In genomic region chrX:134460861-134461218, GRCh38 we compare ENCODE assay signal across 8 cellular contexts. TPM values are rescaled to one million over a fixed set of nuclear protein-coding genes. Genes with fewer than 3 reads are reported as not detected.
DNase-seq lines count a peak whose midpoint lies in the region; TF ChIP-seq lines count a peak whose summit lies in the region.

No MANE protein-coding gene starts in this region.

- intact Hi-C loops in activated CD4-positive, alpha-beta T cell treated with anti-CD3 and anti-CD28 coated beads, Interleukin-2, amount 10 ng/mL, durations not matched to agents 24 days and 14 days (cut with micrococcal nuclease): loop anchor here (5.0 kb wide), 1 partner anchor 289 kb away; no protein-coding TSS in a partner anchor

- no peak overlapping the region for H3K23ac ChIP-seq in mesenchymal stem cell (ENCODE audit: low read length in 2 of 2)

- peaks cover 6% of the 10 kb centered on the region for H3K36me3 Mint-ChIP-seq in activated CD4-positive, alpha-beta T cell treated with anti-CD3 and anti-CD28 coated beads, Interleukin-2, amount 10 ng/mL, durations not matched to agents 24 days and 14 days (ENCODE audit: low read depth)

- 0% methylated on average over 6 of the region's 9 CpGs for WGBS in mesenchymal stem cell

- no peak for DNase-seq in activated CD4-positive, alpha-beta T cell treated with anti-CD3 and anti-CD28 coated beads, Interleukin-2, amount 10 ng/mL, durations not matched to agents 24 days and 14 days
- no peak for DNase-seq in activated CD4-positive, alpha-beta T cell treated with anti-CD3 and anti-CD28 coated beads for 1 hour
- DNase-seq in LNCaP clone FGC (ENCODE audit: low read depth): no peak
- no peak for DNase-seq in brain microvascular endothelial cell
- DNase-seq in mesenchymal stem cell: peak; percentile 12
- no peak for DNase-seq in NCI-H345 treated with DMSO at 0.1 percent for 48 hours (lab: John Stamatoyannopoulos, UW; ENCODE audit: unreplicated experiment)
- no peak for DNase-seq in NCI-H774 (lab: John Stamatoyannopoulos, UW)
- no peak for DNase-seq in epidermal melanocyte (ENCODE audit: insufficient read length, low spot score)

- H4K91ac ChIP-seq in mesenchymal stem cell (ENCODE audit: low read length): no peak overlapping the region

- no peaks in the 10 kb centered on the region for H3K4me1 ChIP-seq in mesenchymal stem cell (ENCODE audit: control insufficient read depth, insufficient read depth, low read depth, low read length)

- H3K4me1 Mint-ChIP-seq in activated CD4-positive, alpha-beta T cell treated with anti-CD3 and anti-CD28 coated beads, Interleukin-2, amount 10 ng/mL, durations not matched to agents 24 days and 14 days: peaks cover 9% of the 10 kb centered on the region

- no peak overlapping the region for H3K14ac ChIP-seq in mesenchymal stem cell (ENCODE audit: low read length in 2 of 2)

- no peaks in the 10 kb centered on the region for H3K36me3 ChIP-seq in brain microvascular endothelial cell (replicated peaks)
- no peaks in the 10 kb centered on the region for H3K36me3 ChIP-seq in mesenchymal stem cell (ENCODE audit: control insufficient read depth in 1 of 2, insufficient read depth in 2 of 2, low read depth in 1 of 2, low read length in 2 of 2)

- peak overlapping the region; percentile 59 for H3K4me3 ChIP-seq in LNCaP clone FGC (ENCODE audit: low read depth, low read length)
- H3K4me3 ChIP-seq in brain microvascular endothelial cell (ENCODE audit: low read depth, low read length): peak overlapping the region; percentile 65
- peak overlapping the region; percentile 76 to 79 for H3K4me3 ChIP-seq in mesenchymal stem cell (ENCODE audit: insufficient read depth in 1 of 2, low read depth in 1 of 2, low read length in 2 of 2)

- H3K4ac ChIP-seq in mesenchymal stem cell (ENCODE audit: low read depth in 1 of 2, low read length in 2 of 2): no peak overlapping the region

- no peak overlapping the region for H2AK5ac ChIP-seq in mesenchymal stem cell (ENCODE audit: low read length, severe bottlenecking)

- peak overlapping the region; percentile 79 for H3K9ac ChIP-seq in mesenchymal stem cell (ENCODE audit: low read length)

- H3K27me3 ChIP-seq in brain microvascular endothelial cell (replicated peaks) (no peaks in the 10 kb centered on the region), mesenchymal stem cell (ENCODE audit: control insufficient read depth in 1 of 2, insufficient read depth in 1 of 2, low read length in 2 of 2) (no peaks in the 10 kb centered on the region)

- no peak overlapping the region for H2BK12ac ChIP-seq in mesenchymal stem cell (ENCODE audit: low read length in 2 of 2)

- TF ChIP-seq CTCF in LNCaP clone FGC (IDR thresholded peaks at IDR 0.05; ENCODE audit: control insufficient read depth, extremely low read depth, insufficient read depth): no peak
- no peak for TF ChIP-seq CTCF in brain microvascular endothelial cell (IDR thresholded peaks at IDR 0.05; ENCODE audit: low read depth, low read length, missing control alignments)

- peak overlapping the region; percentile 91 for H3K27ac Mint-ChIP-seq in activated CD4-positive, alpha-beta T cell treated with anti-CD3 and anti-CD28 coated beads, Interleukin-2, amount 10 ng/mL, durations not matched to agents 24 days and 14 days

- no peak overlapping the region for H2BK15ac ChIP-seq in mesenchymal stem cell (ENCODE audit: low read depth, poor library complexity, severe bottlenecking)

- no peak overlapping the region for H4K8ac ChIP-seq in mesenchymal stem cell (ENCODE audit: low read length)

- H3K4me3 Mint-ChIP-seq in activated CD4-positive, alpha-beta T cell treated with anti-CD3 and anti-CD28 coated beads, Interleukin-2, amount 10 ng/mL, durations not matched to agents 24 days and 14 days: peak overlapping the region; percentile 94

- in situ Hi-C loops in brain microvascular endothelial cell (cut with HindIII; ENCODE audit: low pct_ligation_motif_present, low sequenced_read_pairs): no loop called here

- H2BK5ac ChIP-seq in mesenchymal stem cell (ENCODE audit: low read depth, low read length, poor library complexity, severe bottlenecking): no peak overlapping the region

- H3K79me1 ChIP-seq in mesenchymal stem cell (replicated peaks; ENCODE audit: low read length, poor library complexity, severe bottlenecking): peaks cover 2% of the 10 kb centered on the region

- H3K27me3 Mint-ChIP-seq in activated CD4-positive, alpha-beta T cell treated with anti-CD3 and anti-CD28 coated beads, Interleukin-2, amount 10 ng/mL, durations not matched to agents 24 days and 14 days: no peaks in the 10 kb centered on the region

- H3K27ac ChIP-seq in brain microvascular endothelial cell (no peak overlapping the region), mesenchymal stem cell (ENCODE audit: low read length, poor library complexity, severe bottlenecking) (no peak overlapping the region)

- no peak overlapping the region for H2AFZ ChIP-seq in mesenchymal stem cell (ENCODE audit: low read depth, low read length)

- no peaks in the 10 kb centered on the region for H3K9me3 Mint-ChIP-seq in activated CD4-positive, alpha-beta T cell treated with anti-CD3 and anti-CD28 coated beads, Interleukin-2, amount 10 ng/mL, durations not matched to agents 24 days and 14 days

- H3K4me2 ChIP-seq in mesenchymal stem cell (ENCODE audit: low read length, poor library complexity, severe bottlenecking): peak overlapping the region; percentile 77

- no peak overlapping the region for H3K18ac ChIP-seq in mesenchymal stem cell (ENCODE audit: low read depth in 1 of 2, low read length in 2 of 2)

- no peak overlapping the region for H2BK120ac ChIP-seq in mesenchymal stem cell (ENCODE audit: low read depth, low read length)

- H3K9me3 ChIP-seq in mesenchymal stem cell (ENCODE audit: control insufficient read depth, low read length): no peaks in the 10 kb centered on the region

RNA-seq across cellular contexts. Expression of gene HPRT1, which starts 0.9 kb away (rescaled TPM):
- total RNA-seq in activated CD4-positive, alpha-beta T cell treated with anti-CD3 and anti-CD28 coated beads, Interleukin-2, amount 10 ng/mL, durations not matched to agents 24 days and 14 days: 121 and 128 TPM in 2 replicates
- 21.5 TPM for polyA plus RNA-seq in mesenchymal stem cell (2013, experiment 1 of 2)
- 21.4 TPM for polyA plus RNA-seq in mesenchymal stem cell (2013, experiment 2 of 2)
